Comparison of ENCODE assay signal across 13 cellular contexts in the genomic region with DNA sequence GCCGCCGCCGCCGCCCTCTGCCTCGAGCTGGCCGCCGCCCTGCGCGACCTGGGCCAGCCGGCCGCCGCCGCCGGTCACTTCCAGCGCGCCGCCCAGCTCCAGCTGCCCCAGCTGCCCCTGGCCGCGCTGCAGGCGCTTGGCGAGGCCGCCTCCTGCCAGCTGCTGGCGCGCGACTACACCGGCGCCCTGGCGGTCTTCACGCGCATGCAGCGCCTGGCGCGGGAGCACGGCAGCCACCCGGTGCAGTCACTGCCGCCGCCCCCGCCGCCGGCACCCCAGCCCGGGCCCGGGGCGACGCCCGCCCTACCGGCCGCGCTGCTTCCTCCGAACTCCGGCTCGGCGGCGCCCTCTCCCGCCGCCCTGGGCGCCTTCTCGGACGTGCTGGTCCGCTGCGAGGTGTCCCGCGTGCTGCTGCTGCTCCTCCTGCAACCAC. TPM values are rescaled to one million over a fixed set of nuclear protein-coding genes. Genes with fewer than 3 reads are reported as not detected.
DNase-seq lines count a peak whose midpoint lies in the region; ATAC-seq and TF ChIP-seq lines count a peak whose summit lies in the region.
"Not testable (repeated sequence)": the region's sequence is repeated elsewhere in the genome, so short reads cannot be mapped to it uniquely, and the experiment has no call there.
"Had no signal": no experiment of that assay in that cellular context is flagged by ENCODE, and none has a peak within 500 bp of the region (broad histone marks: within the 10 kb centered on the region; RNA-seq: fewer than 3 reads in every experiment).

No MANE protein-coding gene starts in this region.

- not testable (repeated sequence) for TF ChIP-seq CTCF in DND-41 (IDR thresholded peaks at IDR 0.05; ENCODE audit: borderline replicate concordance, extremely low read depth, low read length, poor library complexity, severe bottlenecking); gastroesophageal sphincter (IDR thresholded peaks at IDR 0.05)

- H3K9me3 Mint-ChIP-seq in T-cell; natural killer cell treated with Interleukin-12 subunit alpha and Interleukin-12 subunit beta and Interleukin-15 and Interleukin-18, amount 100 ng/mL, for 72 hours: not testable (repeated sequence)

- not testable (repeated sequence) for H3K27ac ChIP-seq in DND-41 (ENCODE audit: low read length); gastroesophageal sphincter

- H3K9me3 ChIP-seq in DND-41 (ENCODE audit: insufficient read depth, low read length, severe bottlenecking); gastroesophageal sphincter: not testable (repeated sequence)

- not testable (repeated sequence) for TF ChIP-seq EP300 in gastroesophageal sphincter (IDR thresholded peaks at IDR 0.05)

- peaks cover 0 to 14% (median 12%) of the 10 kb centered on the region in 3 donors for H3K4me1 Mint-ChIP-seq in T-cell
- not testable (repeated sequence) for H3K4me1 Mint-ChIP-seq in natural killer cell treated with Interleukin-12 subunit alpha and Interleukin-12 subunit beta and Interleukin-15 and Interleukin-18, amount 100 ng/mL, for 72 hours (ENCODE audit: low read depth in 2 of 2)

- not testable (repeated sequence) for H3K27me3 Mint-ChIP-seq in T-cell; natural killer cell treated with Interleukin-12 subunit alpha and Interleukin-12 subunit beta and Interleukin-15 and Interleukin-18, amount 100 ng/mL, for 72 hours

- not testable (repeated sequence) for H2AFZ ChIP-seq in DND-41 (ENCODE audit: low read depth, low read length)

- CTCF ChIA-PET in T-cell (lab: Charles Lee), result not testable (repeated sequence)

- ATAC-seq in DND-41 (ENCODE audit: insufficient read depth, low read depth) (peak; percentile 42), GM19328 (IDR thresholded peaks at IDR 0.05; ENCODE audit: unreplicated experiment) (peak; percentile 52), GM21576 (IDR thresholded peaks at IDR 0.05; ENCODE audit: unreplicated experiment) (peak; percentile 60), HG02884 (IDR thresholded peaks at IDR 0.05; ENCODE audit: unreplicated experiment) (peak; percentile 55), HG03280 (IDR thresholded peaks at IDR 0.05; ENCODE audit: unreplicated experiment) (peak; percentile 54), T-cell (replicated peaks in 1 of 4) (peak; percentile 61 to 76 (median 66)), gastroesophageal sphincter (peak; percentile 65)
- peak; percentile 52 to 68 for ATAC-seq in natural killer cell treated with Interleukin-12 subunit alpha and Interleukin-12 subunit beta and Interleukin-15 and Interleukin-18, amount 100 ng/mL, for 72 hours

- H3K4me1 ChIP-seq in DND-41 (ENCODE audit: insufficient read depth, low read length); gastroesophageal sphincter: not testable (repeated sequence)

- not testable (repeated sequence) for H3K4me2 ChIP-seq in DND-41 (ENCODE audit: insufficient read depth, low read length)

- H3K4me3 ChIP-seq in DND-41 (ENCODE audit: low read depth in 1 of 2, low read length in 2 of 2); gastroesophageal sphincter: not testable (repeated sequence)

- H3K79me2 ChIP-seq in DND-41 (ENCODE audit: insufficient read depth, low read length), result not testable (repeated sequence)

- POLR2A ChIA-PET in T-cell (lab: Charles Lee), result not testable (repeated sequence)

- not testable (repeated sequence) for H3K4me3 Mint-ChIP-seq in T-cell; natural killer cell treated with Interleukin-12 subunit alpha and Interleukin-12 subunit beta and Interleukin-15 and Interleukin-18, amount 100 ng/mL, for 72 hours

- not testable (repeated sequence) for H3K36me3 Mint-ChIP-seq in T-cell; natural killer cell treated with Interleukin-12 subunit alpha and Interleukin-12 subunit beta and Interleukin-15 and Interleukin-18, amount 100 ng/mL, for 72 hours

- not testable (repeated sequence) for DNase-seq in DND-41; T-cell; natural killer cell treated with Interleukin-12 subunit alpha and Interleukin-12 subunit beta and Interleukin-15 and Interleukin-18, amount 100 ng/mL, for 72 hours (ENCODE audit: low spot score)

- H3K27me3 ChIP-seq in DND-41 (ENCODE audit: insufficient read depth, low read length, poor library complexity); gastroesophageal sphincter: not testable (repeated sequence)

- no CpG with 5 or more reads among the region's 62 CpGs for WGBS in gastroesophageal sphincter (ENCODE audit: low coverage in 1 of 2), 2 donors

- H3K36me3 ChIP-seq in DND-41 (ENCODE audit: insufficient read depth, low read length); gastroesophageal sphincter: not testable (repeated sequence)

- H3K9ac ChIP-seq in DND-41 (ENCODE audit: low read depth, low read length), result not testable (repeated sequence)

- not testable (repeated sequence) for H3K27ac Mint-ChIP-seq in T-cell; natural killer cell treated with Interleukin-12 subunit alpha and Interleukin-12 subunit beta and Interleukin-15 and Interleukin-18, amount 100 ng/mL, for 72 hours

- TF ChIP-seq POLR2A in gastroesophageal sphincter (IDR thresholded peaks at IDR 0.05), result not testable (repeated sequence)

- H4K20me1 ChIP-seq in DND-41 (ENCODE audit: insufficient read depth, low read length), result not testable (repeated sequence)

RNA-seq across cellular contexts. Expression of gene F8A1, which starts 0.7 kb away (rescaled TPM):
- total RNA-seq in T-cell (10 to 100 TPM; 26.5 to 72.5 (median 58.7) TPM), gastroesophageal sphincter (10 to 100 TPM in 1 of 4 donors, 1 to 10 TPM in 2, under 1 TPM in 1; 0.27 to 13.6 (median 5.8) TPM)
- total RNA-seq in natural killer cell treated with Interleukin-12 subunit alpha and Interleukin-12 subunit beta and Interleukin-15 and Interleukin-18, amount 100 ng/mL, for 72 hours, result 10 to 100 TPM; 12.4 to 32.5 TPM

RNA-seq across cellular contexts. Expression of gene SMIM9, which starts 52.3 kb away (rescaled TPM):
- total RNA-seq in T-cell, result not detected
- total RNA-seq in gastroesophageal sphincter, result not detected
- total RNA-seq in natural killer cell treated with Interleukin-12 subunit alpha and Interleukin-12 subunit beta and Interleukin-15 and Interleukin-18, amount 100 ng/mL, for 72 hours, result not detected
- total RNA-seq: activated CD8-positive, alpha-beta memory T cell treated with anti-CD3 and anti-CD28 coated beads for 36 hours; astrocyte; CD8-positive, alpha-beta memory T cell; colonic mucosa; Daoy had no signal
